1 cellular context compared by ENCODE assay signal in the genomic region with DNA sequence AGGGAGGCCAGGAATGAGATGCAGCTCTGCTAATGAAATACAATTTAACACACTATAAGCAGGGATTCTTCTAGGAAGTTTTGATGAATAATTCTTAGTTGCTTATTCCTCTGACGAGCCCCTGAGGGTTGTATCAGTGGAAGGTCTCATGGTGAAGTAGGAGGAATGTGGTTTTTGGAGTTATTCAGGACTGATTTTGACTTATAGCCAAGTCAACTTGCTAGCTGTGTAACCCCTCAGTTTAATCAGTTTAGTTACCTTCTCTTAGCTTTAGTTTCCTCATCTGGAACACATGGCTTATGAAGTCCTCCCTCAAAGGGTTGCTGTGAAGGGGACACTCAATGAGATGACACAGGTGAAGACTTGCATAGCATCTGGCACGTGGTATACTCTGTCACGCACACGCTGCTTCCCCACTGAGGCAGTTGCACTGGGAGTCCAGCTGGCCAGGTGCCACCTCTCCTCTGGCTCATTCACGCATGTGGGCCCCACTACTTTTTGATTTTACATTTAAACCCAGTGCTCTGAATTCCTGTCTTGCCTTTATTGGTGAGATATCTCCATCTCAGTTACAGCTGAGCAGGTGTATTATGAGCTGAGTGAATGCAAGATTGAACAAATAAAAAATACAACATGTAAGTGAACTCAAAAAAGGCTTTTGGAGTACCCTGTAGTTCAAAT.
TF ChIP-seq lines count a peak whose summit lies in the region.

No MANE protein-coding gene starts in this region.

TF ChIP-seq in HEK293, 187 proteins besides CTCF, POLR2A, EP300 and RAD21 (continued from another document):
- TF ChIP-seq PRDM10 (tag by site-specific recombination; IDR thresholded peaks at IDR 0.05) (peak; percentile 79), ZFP69B (tag by site-specific recombination; IDR thresholded peaks at IDR 0.05) (peak; percentile 82), ZNF138 (tag by site-specific recombination; IDR thresholded peaks at IDR 0.05; ENCODE audit: borderline replicate concordance) (no peak), ZNF221 (tag by site-specific recombination; IDR thresholded peaks at IDR 0.05; ENCODE audit: borderline replicate concordance) (no peak), ZNF510 (tag by site-specific recombination; IDR thresholded peaks at IDR 0.05; ENCODE audit: insufficient replicate concordance) (no peak), ZNF548 (tag by site-specific recombination; IDR thresholded peaks at IDR 0.05) (no peak)
- TF ChIP-seq, protein P1, sequence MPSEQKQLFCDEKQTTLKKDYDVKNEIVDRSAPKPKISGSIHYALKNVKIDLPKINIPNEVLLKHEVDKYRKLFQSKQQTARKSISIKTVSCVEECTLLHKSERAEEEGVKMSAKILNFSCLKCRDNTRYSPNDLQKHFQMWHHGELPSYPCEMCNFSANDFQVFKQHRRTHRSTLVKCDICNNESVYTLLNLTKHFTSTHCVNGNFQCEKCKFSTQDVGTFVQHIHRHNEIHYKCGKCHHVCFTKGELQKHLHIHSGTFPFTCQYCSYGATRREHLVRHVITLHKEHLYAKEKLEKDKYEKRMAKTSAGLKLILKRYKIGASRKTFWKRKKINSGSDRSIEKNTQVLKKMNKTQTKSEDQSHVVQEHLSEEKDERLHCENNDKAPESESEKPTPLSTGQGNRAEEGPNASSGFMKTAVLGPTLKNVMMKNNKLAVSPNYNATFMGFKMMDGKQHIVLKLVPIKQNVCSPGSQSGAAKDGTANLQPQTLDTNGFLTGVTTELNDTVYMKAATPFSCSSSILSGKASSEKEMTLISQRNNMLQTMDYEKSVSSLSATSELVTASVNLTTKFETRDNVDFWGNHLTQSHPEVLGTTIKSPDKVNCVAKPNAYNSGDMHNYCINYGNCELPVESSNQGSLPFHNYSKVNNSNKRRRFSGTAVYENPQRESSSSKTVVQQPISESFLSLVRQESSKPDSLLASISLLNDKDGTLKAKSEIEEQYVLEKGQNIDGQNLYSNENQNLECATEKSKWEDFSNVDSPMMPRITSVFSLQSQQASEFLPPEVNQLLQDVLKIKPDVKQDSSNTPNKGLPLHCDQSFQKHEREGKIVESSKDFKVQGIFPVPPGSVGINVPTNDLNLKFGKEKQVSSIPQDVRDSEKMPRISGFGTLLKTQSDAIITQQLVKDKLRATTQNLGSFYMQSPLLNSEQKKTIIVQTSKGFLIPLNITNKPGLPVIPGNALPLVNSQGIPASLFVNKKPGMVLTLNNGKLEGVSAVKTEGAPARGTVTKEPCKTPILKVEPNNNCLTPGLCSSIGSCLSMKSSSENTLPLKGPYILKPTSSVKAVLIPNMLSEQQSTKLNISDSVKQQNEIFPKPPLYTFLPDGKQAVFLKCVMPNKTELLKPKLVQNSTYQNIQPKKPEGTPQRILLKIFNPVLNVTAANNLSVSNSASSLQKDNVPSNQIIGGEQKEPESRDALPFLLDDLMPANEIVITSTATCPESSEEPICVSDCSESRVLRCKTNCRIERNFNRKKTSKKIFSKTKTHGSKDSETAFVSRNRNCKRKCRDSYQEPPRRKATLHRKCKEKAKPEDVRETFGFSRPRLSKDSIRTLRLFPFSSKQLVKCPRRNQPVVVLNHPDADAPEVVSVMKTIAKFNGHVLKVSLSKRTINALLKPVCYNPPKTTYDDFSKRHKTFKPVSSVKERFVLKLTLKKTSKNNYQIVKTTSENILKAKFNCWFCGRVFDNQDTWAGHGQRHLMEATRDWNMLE (tag by site-specific recombination; conservative IDR thresholded peaks at IDR 0.05; ENCODE audit: low read depth) = no peak
